In the genomic region with DNA sequence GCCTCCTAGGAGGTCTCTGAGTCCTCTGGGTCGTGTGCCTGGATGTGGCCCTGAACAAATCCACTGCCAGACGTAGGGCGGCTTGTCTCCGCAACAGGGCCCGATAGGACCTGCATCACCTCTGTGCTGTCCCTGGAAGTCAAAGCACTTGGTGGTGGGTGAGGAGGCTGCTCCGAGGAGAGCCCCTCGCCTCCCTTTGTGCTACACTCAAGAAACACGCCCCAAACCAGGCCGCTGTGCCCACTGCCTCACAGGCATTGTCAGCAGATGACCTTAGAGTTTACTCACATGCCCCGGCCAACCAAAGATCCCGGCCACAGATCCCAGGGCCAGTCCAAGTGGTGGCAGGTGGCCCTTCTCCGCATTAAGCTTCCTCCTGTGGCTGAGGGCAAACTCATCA, we compare ENCODE assay signal across 16 cellular contexts.
DNase-seq lines count a peak whose midpoint lies in the region.
"Had no signal": no experiment of that assay in that cellular context is flagged by ENCODE, and none has a peak within 500 bp of the region (broad histone marks: within the 10 kb centered on the region; RNA-seq: fewer than 3 reads in every experiment).

No MANE protein-coding gene starts in this region.

- peaks cover 8 to 10% of the 10 kb centered on the region in 2 donors for H3K27me3 ChIP-seq in duodenal mucosa (ENCODE audit: control insufficient read depth in 1 of 2, insufficient read depth in 2 of 2, low read length in 2 of 2)
- H3K27me3 ChIP-seq in stomach smooth muscle (ENCODE audit: control insufficient read depth in 1 of 2, insufficient read depth in 2 of 2, low read length in 2 of 2), result no peaks in the 10 kb centered on the region

- H3K27me3 Mint-ChIP-seq in IgD-negative memory B cell, result peaks cover 10% of the 10 kb centered on the region

- H3K9ac ChIP-seq in duodenal mucosa (ENCODE audit: low read depth in 1 of 2, low read length in 2 of 2), result no peak overlapping the region
- H3K9ac ChIP-seq in stomach smooth muscle (ENCODE audit: low read length in 2 of 2), result peak overlapping the region; percentile 49 to 68
- H3K9ac ChIP-seq: BLaER1 had no signal

- no peaks in the 10 kb centered on the region for H3K9me3 ChIP-seq in duodenal mucosa (ENCODE audit: control insufficient read depth in 1 of 2, low read length in 2 of 2)
- no peaks in the 10 kb centered on the region for H3K9me3 ChIP-seq in stomach smooth muscle (ENCODE audit: control insufficient read depth in 2 of 2, low read length in 2 of 2)
- H3K9me3 ChIP-seq: HAP-1 had no signal

- H3K4me3 Mint-ChIP-seq in IgD-negative memory B cell, result peak overlapping the region in 2 of 4 donors; percentile 50 to 77
- H3K4me3 Mint-ChIP-seq: neural crest cell, T-cell had no signal

- H3K4me3 ChIP-seq in duodenal mucosa (ENCODE audit: low read depth in 1 of 2, low read length in 2 of 2), result no peak overlapping the region
- peak overlapping the region; percentile 22 to 49 for H3K4me3 ChIP-seq in stomach smooth muscle (ENCODE audit: low read length in 2 of 2)
- H3K4me3 ChIP-seq: BLaER1, HAP-1 had no signal

- H3K36me3 ChIP-seq in duodenal mucosa (ENCODE audit: control insufficient read depth in 1 of 2, insufficient read depth in 2 of 2, low read length in 2 of 2), result no peaks in the 10 kb centered on the region
- no peaks in the 10 kb centered on the region for H3K36me3 ChIP-seq in stomach smooth muscle (ENCODE audit: control insufficient read depth in 2 of 2, insufficient read depth in 2 of 2, low read length in 2 of 2)
- H3K36me3 ChIP-seq: BLaER1, HAP-1 had no signal

- H3K4me1 ChIP-seq in duodenal mucosa (ENCODE audit: control insufficient read depth in 1 of 2, insufficient read depth in 2 of 2, low read length in 2 of 2) (peaks cover 14 to 38% of the 10 kb centered on the region in 2 donors), stomach smooth muscle (ENCODE audit: control insufficient read depth, insufficient read depth, low read length) (peaks cover 50% of the 10 kb centered on the region)

- H3K27ac Mint-ChIP-seq in IgD-negative memory B cell, result peak overlapping the region in 2 of 3 donors; percentile 69 to 97
- H3K27ac Mint-ChIP-seq: T-cell had no signal

- H3K4me1 Mint-ChIP-seq in IgD-negative memory B cell, result peaks cover 21 to 34% (median 29%) of the 10 kb centered on the region in 3 donors

- H3K27ac ChIP-seq in duodenal mucosa (ENCODE audit: low read depth, low read length), result peak overlapping the region; percentile 18
- peak overlapping the region; percentile 98 for H3K27ac ChIP-seq in stomach smooth muscle (ENCODE audit: low read length)
- H3K27ac ChIP-seq: BLaER1, HL-60 had no signal

- peak; percentile 44 for DNase-seq in myocyte (ENCODE audit: low read depth)
- no peak for DNase-seq in activated T-cell treated with anti-CD3 and anti-CD28 coated beads for 4 hours
- no peak for DNase-seq in activated CD4-positive, alpha-beta T cell treated with anti-CD3 and anti-CD28 coated beads for 48 hours
- DNase-seq in NOMO-1 treated with DMSO at 0.1 percent for 48 hours (lab: John Stamatoyannopoulos, UW; ENCODE audit: unreplicated experiment), result no peak
- DNase-seq in kidney glomerular epithelial cell (lab: John Stamatoyannopoulos, UW), result no peak
- DNase-seq: activated CD4-positive, alpha-beta T cell treated with anti-CD3 and anti-CD28 coated beads, Interleukin-2, amount 50 U/mL, for 4 hours; activated effector memory CD4-positive, alpha-beta T cell treated with Interleukin-2 at 50 U/mL for 16 hours; EL; T-cell had no signal

- H3K36me3 Mint-ChIP-seq in IgD-negative memory B cell, result peaks cover 3% of the 10 kb centered on the region

- peaks cover 0 to 8% (median 0%) of the 10 kb centered on the region in 3 donors for H3K9me3 Mint-ChIP-seq in IgD-negative memory B cell

Comparison
In these comparisons a context has a peak if more than half of its experiments do, and no peak if none do; other contexts are left out.
1. H3K4me3 ChIP-seq: peak in stomach smooth muscle (2 of 2); none in duodenal mucosa (0 of 2).
2. H3K9ac ChIP-seq: peak in stomach smooth muscle (2 of 2); none in duodenal mucosa (0 of 2).